ENCODE assay signal across 24 cellular contexts in the genomic region with DNA sequence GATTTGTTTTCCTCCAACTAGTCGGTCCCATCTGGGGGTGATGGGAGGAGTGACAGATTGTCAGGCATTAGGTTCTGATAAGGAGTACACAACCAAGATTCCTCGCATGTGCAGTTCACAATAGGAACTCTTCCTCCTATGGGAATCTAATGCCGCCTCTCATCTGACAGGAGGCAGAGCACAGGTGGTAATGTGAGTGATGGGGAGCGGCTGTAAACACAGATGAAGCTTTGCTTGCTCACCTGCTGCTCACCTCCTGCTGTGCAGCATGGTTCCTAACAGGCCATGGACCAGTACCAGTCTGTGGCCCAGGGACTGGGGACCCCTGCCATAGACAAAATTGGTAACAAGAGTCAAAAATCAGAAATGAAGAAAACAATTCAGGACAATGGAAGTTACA.
A peak's percentile ranks its signal among the peaks of the same experiment; 100 is the strongest.
DNase-seq lines count a peak whose midpoint lies in the region; TF ChIP-seq lines count a peak whose summit lies in the region.
"Had no signal": no experiment of that assay in that cellular context is flagged by ENCODE, and none has a peak within 500 bp of the region (broad histone marks: within the 10 kb centered on the region; RNA-seq: fewer than 3 reads in every experiment).

No MANE protein-coding gene starts in this region.

- H3K36me3 ChIP-seq in testis (ENCODE audit: low read depth, missing control alignments): no peaks in the 10 kb centered on the region
- H3K36me3 ChIP-seq in uterus: no peaks in the 10 kb centered on the region
- H3K36me3 ChIP-seq: BLaER1 treated with 17β-estradiol and CSF1 and Interleukin-3, amounts not matched to agents 10 nM and 100 nM had no signal

- intact Hi-C loops in testis (cut with DNase I; ENCODE audit: low total_unique reads) (no loop called here), uterus (cut with DNase I; ENCODE audit: low total_unique reads) (no loop called here)

- H3K27ac ChIP-seq in testis: no peak overlapping the region
- no peak overlapping the region for H3K27ac ChIP-seq in uterus
- H3K27ac ChIP-seq: 22Rv1, PC-9 had no signal

- TF ChIP-seq POLR2A in testis (IDR thresholded peaks at IDR 0.05) (no peak), uterus (IDR thresholded peaks at IDR 0.05) (no peak)

- 81 to 83% methylated on average over 4 of the region's 4 CpGs for WGBS in testis, 2 donors

- no peaks in the 10 kb centered on the region for H3K27me3 ChIP-seq in testis
- H3K27me3 ChIP-seq in uterus: no peaks in the 10 kb centered on the region
- H3K27me3 ChIP-seq: BLaER1 treated with 17β-estradiol and CSF1 and Interleukin-3, amounts not matched to agents 10 nM and 100 nM had no signal

- H3K9me3 ChIP-seq in testis (no peaks in the 10 kb centered on the region), uterus (no peaks in the 10 kb centered on the region)
- H3K9me3 ChIP-seq: SK-N-SH had no signal

- H3K4me1 ChIP-seq in testis (no peaks in the 10 kb centered on the region), uterus (no peaks in the 10 kb centered on the region)

- DNase-seq in DMS 273 (lab: John Stamatoyannopoulos, UW; ENCODE audit: unreplicated experiment) (peak; percentile 15), DMS 273 treated with DMSO at 0.1 percent for 48 hours (lab: John Stamatoyannopoulos, UW) (no peak), DMS53 treated with DMSO at 0.1 percent for 48 hours (lab: John Stamatoyannopoulos, UW; ENCODE audit: unreplicated experiment) (peak; percentile 58), NCI-H2081 treated with DMSO at 0.1 percent for 48 hours (lab: John Stamatoyannopoulos, UW) (peak; percentile 4), SHP77 treated with DMSO at 0.1 percent for 48 hours (lab: John Stamatoyannopoulos, UW) (peak; percentile 24), testis (no peak), kidney glomerular epithelial cell (lab: John Stamatoyannopoulos, UW) (no peak), uterus (no peak)
- DNase-seq: CD4-positive, alpha-beta memory T cell; DMS79 treated with DMSO at 0.1 percent for 48 hours; H9; MM.1S; NCI-H1048; NCI-H1436; NCI-H2029; PC-9; RPMI8226; SIG-M5; SK-N-SH; T-helper 2 cell had no signal

- H3K4me3 ChIP-seq in testis (no peak overlapping the region), uterus (no peak overlapping the region)
- H3K4me3 ChIP-seq: BLaER1 treated with 17β-estradiol and CSF1 and Interleukin-3, amounts not matched to agents 10 nM and 100 nM; GM12878; K562; PC-9 had no signal

- no peak for TF ChIP-seq CTCF in testis (IDR thresholded peaks at IDR 0.05)
- no peak for TF ChIP-seq CTCF in uterus (IDR thresholded peaks at IDR 0.05)

Comparison
In these comparisons a context has a peak if more than half of its experiments do, and no peak if none do; other contexts are left out.
1. DNase-seq: peak in DMS 273 (single experiment), DMS53 treated with DMSO at 0.1 percent for 48 hours (single experiment), NCI-H2081 treated with DMSO at 0.1 percent for 48 hours (single experiment) and SHP77 treated with DMSO at 0.1 percent for 48 hours (single experiment); none in DMS 273 treated with DMSO at 0.1 percent for 48 hours (single experiment), testis (single experiment), kidney glomerular epithelial cell (single experiment) and uterus (0 of 2).